In the genomic region with DNA sequence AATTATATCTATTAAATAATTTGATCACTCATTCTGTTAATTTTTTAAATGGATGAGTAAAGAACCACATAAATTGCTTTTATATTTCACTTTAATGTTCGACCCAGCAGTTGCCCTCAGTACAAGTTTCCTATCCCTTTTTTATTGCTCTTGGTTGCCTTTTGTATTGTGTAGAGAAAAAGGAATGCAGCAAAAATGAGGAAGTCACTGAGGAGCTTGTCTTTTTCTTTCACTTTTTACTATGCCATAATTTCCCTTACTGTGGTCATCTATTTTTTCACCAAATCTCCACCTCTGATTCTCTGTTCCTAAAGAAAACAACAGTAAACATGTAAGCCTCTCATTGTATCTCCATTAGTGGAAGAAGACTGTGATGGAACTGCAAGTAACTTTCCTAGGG, we compare ENCODE assay signal across 17 cellular contexts.
DNase-seq lines count a peak whose midpoint lies in the region; ATAC-seq and TF ChIP-seq lines count a peak whose summit lies in the region.
"Had no signal": no experiment of that assay in that cellular context is flagged by ENCODE, and none has a peak within 500 bp of the region (broad histone marks: within the 10 kb centered on the region; RNA-seq: fewer than 3 reads in every experiment).

No MANE protein-coding gene starts in this region.

- DNase-seq in NAMALWA (ENCODE audit: low spot score) = peak; percentile 28
- DNase-seq in activated B cell treated with CpG ODN at 0.5 μM for 24 hours = no peak
- DNase-seq in spleen = no peak
- no peak for DNase-seq in activated T-cell treated with anti-CD3 and anti-CD28 coated beads, Interleukin-2, amount 50 U/mL, for 1 hour
- no peak for DNase-seq in SW480 (ENCODE audit: low spot score)
- no peak for DNase-seq in T-helper 2 cell treated with Interferon-gamma antibody and Interleukin-4, amounts not matched to agents 5 μg/mL and 100 μg/mL, for 36 hours (ENCODE audit: low spot score)
- DNase-seq: body of pancreas; DND-41; dorsolateral prefrontal cortex; kidney glomerular epithelial cell; mucosa of descending colon; SK-N-SH; stimulated activated naive CD8-positive, alpha-beta T cell treated with anti-CD3 and anti-CD28 coated beads, Interleukin-15, amount 100 ng/mL, for 72 hours had no signal

- no peaks in the 10 kb centered on the region for H3K36me3 Mint-ChIP-seq in activated B cell treated with CpG ODN at 0.5 μM for 24 hours (ENCODE audit: low read depth)
- H3K36me3 Mint-ChIP-seq in T-helper 2 cell treated with Interferon-gamma antibody and Interleukin-4, amounts not matched to agents 5 μg/mL and 100 μg/mL, for 36 hours (ENCODE audit: low read depth) = no peaks in the 10 kb centered on the region

- H3K9me3 ChIP-seq in spleen = peaks cover 0 to 22% (median 18%) of the 10 kb centered on the region in 8 donors
- H3K9me3 ChIP-seq: body of pancreas, SK-N-SH, vagina had no signal

- TF ChIP-seq CTCF in activated B cell treated with CpG ODN at 0.5 μM for 24 hours (IDR thresholded peaks at IDR 0.05) = no peak
- TF ChIP-seq CTCF in spleen (IDR thresholded peaks at IDR 0.05 in 8 of 11, conservative IDR thresholded peaks at IDR 0.05 in 3 of 11) = no peak

- CTCF ChIA-PET in activated B cell treated with CpG ODN at 0.5 μM for 24 hours (lab: Charles Lee) = interaction anchor here (1.0 kb wide), 1 partner anchor 10 kb away, joined by 3 read pairs; no protein-coding TSS in a partner anchor

- peak overlapping the region in 5 of 8 donors; percentile 24 to 82 (median 79) for H3K27ac ChIP-seq in spleen
- H3K27ac ChIP-seq: body of pancreas, C4-2B, dorsolateral prefrontal cortex, hepatocyte, vagina had no signal

- H3K4me1 ChIP-seq in spleen = peaks cover 0 to 48% (median 23%) of the 10 kb centered on the region in 6 donors

- 18 to 38% (median 26%) methylated on average over 1 of the region's 1 CpG for WGBS in spleen, 5 donors

- H3K4me3 ChIP-seq in spleen = no peak overlapping the region
- H3K4me3 ChIP-seq: body of pancreas, dorsolateral prefrontal cortex, hepatocyte, mucosa of descending colon, vagina had no signal

- no peaks in the 10 kb centered on the region for H3K36me3 ChIP-seq in spleen
- H3K36me3 ChIP-seq: vagina had no signal

- H3K27ac Mint-ChIP-seq in activated B cell treated with CpG ODN at 0.5 μM for 24 hours = peak overlapping the region; percentile 37
- no peak overlapping the region for H3K27ac Mint-ChIP-seq in T-helper 2 cell treated with Interferon-gamma antibody and Interleukin-4, amounts not matched to agents 5 μg/mL and 100 μg/mL, for 36 hours
- H3K27ac Mint-ChIP-seq: stimulated activated naive CD8-positive, alpha-beta T cell treated with anti-CD3 and anti-CD28 coated beads, Interleukin-15, amount 100 ng/mL, for 72 hours had no signal

- no peaks in the 10 kb centered on the region for H3K27me3 Mint-ChIP-seq in activated B cell treated with CpG ODN at 0.5 μM for 24 hours
- no peaks in the 10 kb centered on the region for H3K27me3 Mint-ChIP-seq in T-helper 2 cell treated with Interferon-gamma antibody and Interleukin-4, amounts not matched to agents 5 μg/mL and 100 μg/mL, for 36 hours (ENCODE audit: low read depth)

- ATAC-seq in GM18868 (IDR thresholded peaks at IDR 0.05; ENCODE audit: unreplicated experiment) = peak; percentile 38
- ATAC-seq in activated B cell treated with CpG ODN at 0.5 μM for 24 hours (ENCODE audit: low read depth) = no peak
- ATAC-seq: body of pancreas; mucosa of descending colon; stimulated activated naive CD8-positive, alpha-beta T cell treated with anti-CD3 and anti-CD28 coated beads, Interleukin-15, amount 100 ng/mL, for 72 hours had no signal

- H3K4me3 Mint-ChIP-seq in activated B cell treated with CpG ODN at 0.5 μM for 24 hours = no peak overlapping the region
- H3K4me3 Mint-ChIP-seq in T-helper 2 cell treated with Interferon-gamma antibody and Interleukin-4, amounts not matched to agents 5 μg/mL and 100 μg/mL, for 36 hours = no peak overlapping the region

- peaks cover 18% of the 10 kb centered on the region for H3K4me1 Mint-ChIP-seq in activated B cell treated with CpG ODN at 0.5 μM for 24 hours
- peaks cover 6% of the 10 kb centered on the region for H3K4me1 Mint-ChIP-seq in T-helper 2 cell treated with Interferon-gamma antibody and Interleukin-4, amounts not matched to agents 5 μg/mL and 100 μg/mL, for 36 hours (ENCODE audit: low read depth)

- peaks cover 7% of the 10 kb centered on the region for H3K9me3 Mint-ChIP-seq in activated B cell treated with CpG ODN at 0.5 μM for 24 hours
- no peaks in the 10 kb centered on the region for H3K9me3 Mint-ChIP-seq in T-helper 2 cell treated with Interferon-gamma antibody and Interleukin-4, amounts not matched to agents 5 μg/mL and 100 μg/mL, for 36 hours

- intact Hi-C loops in activated B cell treated with CpG ODN at 0.5 μM for 24 hours (cut with micrococcal nuclease) = loop anchor here (2.0 to 5.0 kb wide), 2 partner anchors 86 to 240 kb away; partner anchors contain the start of gene NMD3
- intact Hi-C loops in spleen (cut with DNase I; ENCODE audit: low total_unique reads) = no loop called here

- no peak for TF ChIP-seq POLR2A in spleen (IDR thresholded peaks at IDR 0.05)

- no peaks in the 10 kb centered on the region for H3K27me3 ChIP-seq in spleen (replicated peaks in 1 of 7)
- H3K27me3 ChIP-seq: body of pancreas, dorsolateral prefrontal cortex, hepatocyte, vagina had no signal

- POLR2A ChIA-PET in activated B cell treated with CpG ODN at 0.5 μM for 24 hours (lab: Charles Lee) = no interaction called here
